Comparison of ENCODE assay signal across 9 cellular contexts in genomic region chr19:10238172-10238783, GRCh38. TPM values are rescaled to one million over a fixed set of nuclear protein-coding genes. Genes with fewer than 3 reads are reported as not detected.
DNase-seq lines count a peak whose midpoint lies in the region; TF ChIP-seq lines count a peak whose summit lies in the region.
"Had no signal": no experiment of that assay in that cellular context is flagged by ENCODE, and none has a peak within 500 bp of the region (broad histone marks: within the 10 kb centered on the region; RNA-seq: fewer than 3 reads in every experiment).

No MANE protein-coding gene starts in this region.

- H3K4me3 ChIP-seq in Peyer's patch (no peak overlapping the region), right atrium auricular region (no peak overlapping the region), transverse colon (no peak overlapping the region)

- peak; percentile 18 for DNase-seq in DMS79 treated with DMSO at 0.1 percent for 48 hours (lab: John Stamatoyannopoulos, UW)
- DNase-seq in DMS79 (lab: John Stamatoyannopoulos, UW) = no peak
- DNase-seq in Peyer's patch = peak in 1 of 3 donors; percentile 63
- DNase-seq in right atrium auricular region (ENCODE audit: low spot score) = peak; percentile 76
- DNase-seq in transverse colon = peak; percentile 49
- DNase-seq in occipital lobe (lab: John Stamatoyannopoulos, UW) = no peak
- no peak for DNase-seq in MV-4-11 (lab: John Stamatoyannopoulos, UW)
- DNase-seq in hippocampal formation (lab: John Stamatoyannopoulos, UW) = no peak
- DNase-seq: 8988T had no signal

- no peak for TF ChIP-seq POLR2A in Peyer's patch (IDR thresholded peaks at IDR 0.05)
- TF ChIP-seq POLR2A in transverse colon (IDR thresholded peaks at IDR 0.05) = no peak

- H3K27me3 ChIP-seq in Peyer's patch = no peaks in the 10 kb centered on the region
- H3K27me3 ChIP-seq in right atrium auricular region = no peaks in the 10 kb centered on the region
- no peaks in the 10 kb centered on the region for H3K27me3 ChIP-seq in transverse colon

- intact Hi-C loops in transverse colon (cut with DNase I; ENCODE audit: low total_unique reads) = loop anchor here (10.0 kb wide), 1 partner anchor 123 kb away; the partner anchor contains the start of genes EIF3G and P2RY11

- in situ Hi-C loops in transverse colon (cut with MboI; ENCODE audit: low pct_ligation_motif_present in 1 of 4, low pct_unique_long_range_greater_than_20kb in 1 of 4, low sequenced_read_pairs in 3 of 4) = loop anchor here in 2 of 4 donors (10.0 to 25.0 kb wide), 2 partner anchors 126 to 133 kb away; partner anchors contain the start of genes ANGPTL6 (in 2 of the 2), PPAN (in 2 of the 2), EIF3G (in 1 of the 2) and P2RY11 (in 1 of the 2)

- no peak for TF ChIP-seq EP300 in transverse colon (IDR thresholded peaks at IDR 0.05; ENCODE audit: low read depth)

- H3K9me3 ChIP-seq in Peyer's patch (no peaks in the 10 kb centered on the region), right atrium auricular region (no peaks in the 10 kb centered on the region), transverse colon (no peaks in the 10 kb centered on the region)

- H3K4me1 ChIP-seq in Peyer's patch = peaks cover 0 to 4% (median 0%) of the 10 kb centered on the region in 4 donors
- H3K4me1 ChIP-seq in right atrium auricular region = no peaks in the 10 kb centered on the region
- H3K4me1 ChIP-seq in transverse colon = peaks cover 0 to 13% (median 3%) of the 10 kb centered on the region in 4 donors

- TF ChIP-seq CTCF in Peyer's patch (IDR thresholded peaks at IDR 0.05) (no peak), right atrium auricular region (IDR thresholded peaks at IDR 0.05) (no peak), transverse colon (IDR thresholded peaks at IDR 0.05) (no peak)

- WGBS in transverse colon (ENCODE audit: low coverage in 1 of 2), 2 donors = 30 to 70% methylated on average over 2 to 11 of the region's 12 CpGs

- H3K36me3 ChIP-seq in Peyer's patch (no peaks in the 10 kb centered on the region), right atrium auricular region (no peaks in the 10 kb centered on the region), transverse colon (no peaks in the 10 kb centered on the region)

- H3K27ac ChIP-seq in Peyer's patch = peak overlapping the region; percentile 25 to 65 (median 61)
- H3K27ac ChIP-seq in right atrium auricular region = peak overlapping the region; percentile 16 to 48
- peak overlapping the region; percentile 59 to 76 (median 70) for H3K27ac ChIP-seq in transverse colon

RNA-seq across cellular contexts. Expression of gene S1PR2, which starts 7.1 kb away (rescaled TPM):
- total RNA-seq in Peyer's patch = 1 to 10 TPM; 2.8 to 4.8 (median 3.1) TPM
- 10 to 100 TPM in 1 of 2 donors, 1 to 10 TPM in 1; 4.3 to 14.7 TPM for total RNA-seq in right atrium auricular region
- total RNA-seq in transverse colon = 1 to 10 TPM in 3 of 4 donors, under 1 TPM in 1; 0.80 to 7.1 (median 3.5) TPM
- total RNA-seq in occipital lobe = 4.7 TPM

RNA-seq across cellular contexts. Expression of gene MRPL4, which starts 13.7 kb away (rescaled TPM):
- total RNA-seq in Peyer's patch (10 to 100 TPM; 43.8 to 49.6 (median 45.3) TPM), right atrium auricular region (10 to 100 TPM; 75.9 to 86.3 TPM), transverse colon (10 to 100 TPM; 44.1 to 89.6 (median 62.5) TPM), occipital lobe (8.9 TPM)

RNA-seq across cellular contexts. Expression of gene ICAM1, which starts 32.6 kb away (rescaled TPM):
- total RNA-seq in Peyer's patch = 10 to 100 TPM in 2 of 4 donors, 1 to 10 TPM in 2; 2.6 to 62.7 (median 12.7) TPM
- 10 to 100 TPM; 15.2 to 24.4 TPM for total RNA-seq in right atrium auricular region
- total RNA-seq in transverse colon = 10 to 100 TPM in 1 of 4 donors, 1 to 10 TPM in 3; 6.4 to 26.6 (median 7.7) TPM
- 1.6 TPM for total RNA-seq in occipital lobe

RNA-seq across cellular contexts. Expression of gene DNMT1, which starts 43.5 kb away (rescaled TPM):
- total RNA-seq in Peyer's patch = 100 to 1,000 TPM in 1 of 4 donors, 10 to 100 TPM in 3; 22.1 to 195 (median 41.5) TPM
- 10 to 100 TPM; 17.2 to 27.7 TPM for total RNA-seq in right atrium auricular region
- total RNA-seq in transverse colon = 100 to 1,000 TPM in 1 of 4 donors, 10 to 100 TPM in 3; 23.3 to 122 (median 42.0) TPM
- 21.4 TPM for total RNA-seq in occipital lobe

RNA-seq across cellular contexts. Expression of gene ICAM4, which starts 48.5 kb away (rescaled TPM):
- total RNA-seq in Peyer's patch (not detected), right atrium auricular region (under 1 TPM in 1 of 2 donors, not detected in 1; 0.55 TPM), transverse colon (under 1 TPM in 2 of 4 donors, not detected in 2; 0.48 to 0.55 TPM), occipital lobe (0.16 TPM)

Comparison
In these comparisons a context has a peak if more than half of its experiments do, and no peak if none do; other contexts are left out.
1. DNase-seq: peak in DMS79 treated with DMSO at 0.1 percent for 48 hours (single experiment), right atrium auricular region (single experiment) and transverse colon (single experiment); none in DMS79 (single experiment), occipital lobe (single experiment), MV-4-11 (single experiment) and hippocampal formation (0 of 2).
2. Peak in every context shown above with its lines, with median percentiles within 50 percentile points of each other: H3K27ac ChIP-seq.